ENCODE assay signal across 8 cellular contexts in genomic region chr3:157134620-157135191, GRCh38. TPM values are rescaled to one million over a fixed set of nuclear protein-coding genes. Genes with fewer than 3 reads are reported as not detected.
DNase-seq lines count a peak whose midpoint lies in the region; ATAC-seq, FAIRE-seq and TF ChIP-seq lines count a peak whose summit lies in the region.
"Had no signal": no experiment of that assay in that cellular context is flagged by ENCODE, and none has a peak within 500 bp of the region (broad histone marks: within the 10 kb centered on the region; RNA-seq: fewer than 3 reads in every experiment).

No MANE protein-coding gene starts in this region.

- no peaks in the 10 kb centered on the region for H3K9me3 Mint-ChIP-seq in stimulated activated naive CD8-positive, alpha-beta T cell treated with anti-CD3 and anti-CD28 coated beads, Interleukin-15, amount 100 ng/mL, for 72 hours

- DNase-seq in K562 (ENCODE audit: extremely low read depth in 1 of 4, low spot score in 3 of 4) = no peak
- DNase-seq in stimulated activated naive CD8-positive, alpha-beta T cell treated with anti-CD3 and anti-CD28 coated beads, Interleukin-15, amount 100 ng/mL, for 72 hours = no peak
- DNase-seq in occipital lobe (lab: John Stamatoyannopoulos, UW) = no peak
- DNase-seq in cerebellar cortex (ENCODE audit: low spot score) = no peak
- no peak for DNase-seq in T1000 (lab: John Stamatoyannopoulos, UW)

- no peak overlapping the region for H3K27ac Mint-ChIP-seq in stimulated activated naive CD8-positive, alpha-beta T cell treated with anti-CD3 and anti-CD28 coated beads, Interleukin-15, amount 100 ng/mL, for 72 hours

- H3K4me3 ChIP-seq in K562 = no peak overlapping the region

- FAIRE-seq in K562 (lab: Jason Lieb, UNC) = no peak
- FAIRE-seq: islet of Langerhans had no signal

- H4K20me1 ChIP-seq in K562 (replicated peaks; ENCODE audit: control insufficient read depth, insufficient read depth, low read length) = no peaks in the 10 kb centered on the region

- peaks cover 22 to 34% of the 10 kb centered on the region in 2 experiments for H3K4me1 ChIP-seq in K562 (replicated peaks in 1 of 2; ENCODE audit: control insufficient read depth in 2 of 2, insufficient read depth in 2 of 2, low read length in 2 of 2)

- H3K4me3 Mint-ChIP-seq in stimulated activated naive CD8-positive, alpha-beta T cell treated with anti-CD3 and anti-CD28 coated beads, Interleukin-15, amount 100 ng/mL, for 72 hours = no peak overlapping the region

- no peak overlapping the region for H3K27ac ChIP-seq in K562 (ENCODE audit: extremely low read depth, low read depth, low read length)

- no peaks in the 10 kb centered on the region for H3K27me3 ChIP-seq in K562 (ENCODE audit: control insufficient read depth in 2 of 2, insufficient read depth in 2 of 2, low read length in 2 of 2)

- TF ChIP-seq POLR2A in K562 (conservative IDR thresholded peaks at IDR 0.05) = no peak

- CTCF ChIA-PET in K562 (lab: Yijun Ruan, JAX; ENCODE audit: low intra/inter-chr PET ratio) = interaction anchor here (4.1 kb wide), 1 partner anchor 460 kb away, joined by 48 read pairs; the partner anchor contains the start of gene TIPARP

- POLR2A ChIA-PET in K562 (lab: Yijun Ruan, JAX) = interaction anchor here (0.7 to 1.7 kb wide), 2 partner anchors 46 to 593 kb away, joined by 3 to 9 read pairs; no protein-coding TSS in a partner anchor

- H3K36me3 ChIP-seq in K562 (ENCODE audit: control insufficient read depth, insufficient read depth, low read length) = no peaks in the 10 kb centered on the region

- H3K4me1 Mint-ChIP-seq in stimulated activated naive CD8-positive, alpha-beta T cell treated with anti-CD3 and anti-CD28 coated beads, Interleukin-15, amount 100 ng/mL, for 72 hours = peaks cover 58% of the 10 kb centered on the region

- H3K27me3 Mint-ChIP-seq in stimulated activated naive CD8-positive, alpha-beta T cell treated with anti-CD3 and anti-CD28 coated beads, Interleukin-15, amount 100 ng/mL, for 72 hours = no peaks in the 10 kb centered on the region

- 0 out of 2 replicates have a peak overlapping the region, but pooled peaks have one; percentile 2 for H2AFZ ChIP-seq in K562 (ENCODE audit: low read depth, low read length)

- ATAC-seq in GM19463 (IDR thresholded peaks at IDR 0.05; ENCODE audit: unreplicated experiment) (peak; percentile 54), HG03159 (IDR thresholded peaks at IDR 0.05; ENCODE audit: unreplicated experiment) (peak; percentile 55), K562 (peak; percentile 5; the same call in 1 of the 3 replicates)
- peak; percentile 57 for ATAC-seq in stimulated activated naive CD8-positive, alpha-beta T cell treated with anti-CD3 and anti-CD28 coated beads, Interleukin-15, amount 100 ng/mL, for 72 hours

- TF ChIP-seq EP300 in K562 (IDR thresholded peaks at IDR 0.05; ENCODE audit: low read length) = no peak

- H3K9me1 ChIP-seq in K562 (ENCODE audit: control insufficient read depth, insufficient read depth, low read length) = no peaks in the 10 kb centered on the region

- BruUV-seq in K562 (replicated peaks; lab: Mats Ljungman, UMichigan) = no TSS peak

- no peak overlapping the region for H3K4me2 ChIP-seq in K562 (ENCODE audit: insufficient read depth, low read length)

- H3K9ac ChIP-seq in K562 (ENCODE audit: insufficient read depth in 1 of 2, low read depth in 2 of 2, low read length in 2 of 2) = 0 out of 4 replicates have a peak overlapping the region, but pooled peaks of 1 of the 2 experiments have one; percentile 2

- TF ChIP-seq CTCF in K562 (IDR thresholded peaks at IDR 0.05 in 2 of 3, conservative IDR thresholded peaks at IDR 0.05 in 1 of 3; ENCODE audit: insufficient read depth in 2 of 3, low read depth in 1 of 3, low read length in 3 of 3) = no peak

- no peaks in the 10 kb centered on the region for H3K9me3 ChIP-seq in K562 (replicated peaks; ENCODE audit: control insufficient read depth, insufficient read depth, low read depth, low read length)

- WGBS in K562 (ENCODE audit: insufficient coverage, low coverage, missing lambda C conversion rate) = 0% methylated on average over 1 of the region's 1 CpG

- no peak for TF ChIP-seq RAD21 in K562 (CRISPR knock-in tag; conservative IDR thresholded peaks at IDR 0.05 in 1 of 2, IDR thresholded peaks at IDR 0.05 in 1 of 2)

- in situ Hi-C loops in K562 (cut with MboI) = loop anchor here (5.0 to 25.0 kb wide), 4 partner anchors 307 to 987 kb away; partner anchors contain the start of gene LEKR1

- no peaks in the 10 kb centered on the region for H3K79me2 ChIP-seq in K562 (ENCODE audit: control insufficient read depth, insufficient read depth, low read length)

- intact Hi-C loops in K562 (cut with micrococcal nuclease) = loop anchor here (5.0 to 10.0 kb wide), 6 partner anchors 103 to 1137 kb away; no protein-coding TSS in a partner anchor

TF ChIP-seq in K562, 482 proteins besides CTCF, POLR2A, EP300 and RAD21:
- TF ChIP-seq ZNF175 (CRISPR knock-in tag; IDR thresholded peaks at IDR 0.05; ENCODE audit: low read depth) (no peak), CBFA2T2 (conservative IDR thresholded peaks at IDR 0.05) (peak; percentile 20)

RNA-seq across cellular contexts. Expression of gene CCNL1, which starts 25.2 kb away (rescaled TPM):
- 412 and 933 TPM in 2 replicates for total RNA-seq in K562 (2011; cell fraction: chromatin; rRNA removed; ENCODE audit: low replicate concordance)
- 305 and 368 TPM in 2 replicates for total RNA-seq in K562 (2011; cell fraction: nucleolus; rRNA removed)
- total RNA-seq in K562 (2011; cell fraction: nucleoplasm; rRNA removed) = 399 and 401 TPM in 2 replicates
- total RNA-seq in K562 (2014; rRNA removed) = 132 and 172 TPM in 2 replicates
- total RNA-seq in K562 (2014; rRNA removed; fragmentation: Illumina TruSeq; extraction: Trizol) = 124 and 133 TPM in 2 replicates
- total RNA-seq in K562 (2015; rRNA removed; fragmentation: Illumina TruSeq; extraction: Trizol) = 153 and 161 TPM in 2 replicates
- total RNA-seq in K562 (2021) = 112 and 126 TPM in 2 replicates
- polyA plus RNA-seq in K562 (2011; rRNA removed) = 186 and 201 TPM in 2 replicates
- 57.8 and 58.8 TPM in 2 replicates for polyA plus RNA-seq in K562 (2011; cell fraction: cytosol; rRNA removed)
- polyA plus RNA-seq in K562 (2011; cell fraction: nucleus; rRNA removed) = 1,501 and 1,632 TPM in 2 replicates
- polyA plus RNA-seq in K562 (2012) = 70.5 and 112 TPM in 2 replicates
- 77.7 and 107 TPM in 2 replicates for polyA plus RNA-seq in K562 (2014; fragmentation: Illumina TruSeq; extraction: Trizol)
- polyA plus RNA-seq in K562 (2014; fragmentation: Nextera tagmentation; extraction: Ambion mirVana) = 10 to 100 TPM; 16.1 to 32.4 TPM
- polyA plus RNA-seq in K562 (2014; rRNA removed) = 134 and 154 TPM in 2 replicates
- polyA minus RNA-seq in K562 (2011; rRNA and poly(A)+ RNA removed) = 210 and 248 TPM in 2 replicates
- 78.9 and 112 TPM in 2 replicates for polyA minus RNA-seq in K562 (2011; cell fraction: cytosol; rRNA and poly(A)+ RNA removed)
- polyA minus RNA-seq in K562 (2011; cell fraction: nucleus; rRNA and poly(A)+ RNA removed) = 962 and 1,250 TPM in 2 replicates
- 104 TPM for total RNA-seq in occipital lobe

Comparison
In these comparisons a context has a peak if more than half of its experiments do, and no peak if none do; other contexts are left out.
1. ATAC-seq: peak in every context shown above with its lines; median percentile 57 in stimulated activated naive CD8-positive, alpha-beta T cell treated with anti-CD3 and anti-CD28 coated beads, Interleukin-15, amount 100 ng/mL, for 72 hours; 55 in HG03159; 54 in GM19463; 5 in K562.